ENCODE assay signal across 18 cellular contexts in the genomic region with DNA sequence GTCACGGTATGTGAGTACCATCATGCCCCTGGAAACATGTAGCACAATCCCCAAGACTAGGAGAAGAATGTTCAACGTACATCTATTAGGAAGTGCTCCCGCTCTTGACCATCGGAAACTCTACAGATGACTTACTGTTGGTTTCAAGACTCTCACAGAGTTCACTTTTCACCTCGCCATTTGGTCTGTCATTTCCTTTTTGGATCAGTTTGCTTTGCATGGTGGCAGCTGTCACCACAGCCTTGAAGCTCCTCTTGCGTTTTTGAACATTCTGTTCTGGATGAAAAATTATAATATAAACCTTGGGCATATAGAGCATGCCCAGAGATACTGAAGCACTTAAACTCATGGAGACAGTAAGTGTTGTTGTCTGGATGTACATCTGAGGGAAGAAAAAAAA.
"Had no signal": no experiment of that assay in that cellular context is flagged by ENCODE, and none has a peak within 500 bp of the region (broad histone marks: within the 10 kb centered on the region; RNA-seq: fewer than 3 reads in every experiment).

No MANE protein-coding gene starts in this region.

- H3K27ac ChIP-seq: RWPE1 had no signal

- DNase-seq: IMR-90, Kasumi-1, KG1, NCI-H1092 treated with DMSO at 0.1 percent for 48 hours, NCI-H1436 treated with DMSO at 0.1 percent for 48 hours, NCI-H1694, NCI-H187 treated with DMSO at 0.1 percent for 48 hours, NCI-H2029 treated with DMSO at 0.1 percent for 48 hours, NCI-H2171 treated with DMSO at 0.1 percent for 48 hours, NCI-H345, NCI-H446 treated with DMSO at 0.1 percent for 48 hours, NCI-H510A treated with DMSO at 0.1 percent for 48 hours, NCI-H526, NCI-H748 treated with DMSO at 0.1 percent for 48 hours, PC-3, SHP77, T-helper 1 cell had no signal
